In the genomic region with DNA sequence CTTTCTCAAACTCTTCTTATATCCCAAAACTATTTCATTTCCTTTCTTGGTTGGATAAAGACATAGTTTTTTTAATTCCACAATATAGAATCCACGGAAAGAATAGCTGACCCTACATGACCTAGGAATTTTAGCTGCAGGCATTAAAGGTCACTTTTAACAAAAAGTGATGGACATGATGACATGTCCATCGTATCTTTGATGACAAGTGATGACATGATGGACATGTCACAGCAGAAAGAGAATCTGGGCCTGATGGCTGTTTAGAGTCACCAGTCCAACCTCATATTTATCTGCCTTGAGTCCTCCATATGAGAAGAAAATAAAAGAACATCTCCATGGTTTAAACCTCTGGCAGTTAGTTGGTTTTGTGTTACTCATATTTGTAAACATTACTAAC, we compare ENCODE assay signal across 1 cellular context.
A peak's percentile ranks its signal among the peaks of the same experiment; 100 is the strongest.
TF ChIP-seq lines count a peak whose summit lies in the region.

No MANE protein-coding gene starts in this region.

TF ChIP-seq in K562, 482 proteins besides CTCF, POLR2A, EP300 and RAD21 (continued from another document):
- TF ChIP-seq PBX2 (CRISPR knock-in tag; IDR thresholded peaks at IDR 0.05; ENCODE audit: low read depth) (no peak), PBX2 (tag; conservative IDR thresholded peaks at IDR 0.05; ENCODE audit: low read depth) (peak; percentile 70), ZZZ3 (IDR thresholded peaks at IDR 0.05) (no peak), FOSL1 (tag; conservative IDR thresholded peaks at IDR 0.05) (no peak), ZNF134 (CRISPR knock-in tag; conservative IDR thresholded peaks at IDR 0.05) (no peak), ZC3H8 (IDR thresholded peaks at IDR 0.05) (no peak), SP2 (IDR thresholded peaks at IDR 0.05; ENCODE audit: extremely low read depth, low read depth, low read length, poor library complexity, severe bottlenecking) (no peak), ZSCAN29 (IDR thresholded peaks at IDR 0.05) (no peak), CHD4 (IDR thresholded peaks at IDR 0.05; ENCODE audit: insufficient read depth, insufficient replicate concordance, low read depth, low read length, poor library complexity, severe bottlenecking) (no peak), MCM3 (IDR thresholded peaks at IDR 0.05) (no peak), RFX1 (IDR thresholded peaks at IDR 0.05) (no peak), ARHGAP35 (IDR thresholded peaks at IDR 0.05; ENCODE audit: partially characterized antibody) (peak; percentile 49), MTF1 (CRISPR knock-in tag; IDR thresholded peaks at IDR 0.05; ENCODE audit: borderline replicate concordance) (no peak), SMARCB1 (IDR thresholded peaks at IDR 0.05; ENCODE audit: insufficient read length, low read depth) (no peak), POLR2H (tag; IDR thresholded peaks at IDR 0.05; ENCODE audit: low read depth) (no peak)
TF ChIP-seq in K562: peak in this region for 4.
